14 cellular contexts compared by ENCODE assay signal in genomic region chr21:42746240-42746592, GRCh38.
A peak's percentile ranks its signal among the peaks of the same experiment; 100 is the strongest.
DNase-seq lines count a peak whose midpoint lies in the region; ATAC-seq and TF ChIP-seq lines count a peak whose summit lies in the region.
"Had no signal": no experiment of that assay in that cellular context is flagged by ENCODE, and none has a peak within 500 bp of the region (broad histone marks: within the 10 kb centered on the region; RNA-seq: fewer than 3 reads in every experiment).

No MANE protein-coding gene starts in this region.

- TF ChIP-seq CTCF in suprapubic skin (IDR thresholded peaks at IDR 0.05) (no peak), GM10266 (IDR thresholded peaks at IDR 0.05; ENCODE audit: control insufficient read depth, insufficient read depth, low read depth, missing control alignments) (no peak)

- H2BK5ac ChIP-seq in neuronal stem cell (ENCODE audit: low read length), result no peak overlapping the region

- no peak overlapping the region for H3K4me2 ChIP-seq in neuronal stem cell (ENCODE audit: insufficient read depth, low read length, poor library complexity, severe bottlenecking)
- H3K4me2 ChIP-seq: neural progenitor cell had no signal

- no peak overlapping the region for H4K91ac ChIP-seq in neuronal stem cell (ENCODE audit: low read depth, low read length, poor library complexity)

- no peak for TF ChIP-seq EP300 in suprapubic skin (IDR thresholded peaks at IDR 0.05)

- no peak overlapping the region for H4K8ac ChIP-seq in neuronal stem cell (ENCODE audit: low read depth, low read length)

- H3K4me1 ChIP-seq in suprapubic skin, result peaks cover 11% of the 10 kb centered on the region
- H3K4me1 ChIP-seq in neuronal stem cell (ENCODE audit: control insufficient read depth in 2 of 2, insufficient read depth in 1 of 2, low read depth in 1 of 2, low read length in 2 of 2), result peaks cover 14 to 18% of the 10 kb centered on the region in 2 donors

- intact Hi-C loops in activated T-helper 1 cell treated with anti-CD3 and anti-CD28 coated beads, Interleukin-12 subunit alpha, Interleukin-12 subunit beta, Interleukin-2, Interleukin-4 antibody, amounts not matched to agents 30 ng/mL and 10 ng/mL and 1 ng/mL, durations not matched to agents 14 hours and 24 hours and 36 hours (cut with micrococcal nuclease), result loop anchor here (5.0 kb wide), 1 partner anchor 71 kb away; no protein-coding TSS in a partner anchor

- no peak overlapping the region for H3K18ac ChIP-seq in neuronal stem cell (ENCODE audit: low read length)

- H2BK120ac ChIP-seq in neuronal stem cell (ENCODE audit: low read depth, low read length), result no peak overlapping the region

- H3K27ac ChIP-seq in suprapubic skin, result peak overlapping the region; percentile 38
- H3K27ac ChIP-seq in neuronal stem cell (replicated peaks; ENCODE audit: low read length), result no peak overlapping the region
- H3K27ac ChIP-seq: neural progenitor cell, SK-N-MC had no signal

- H3K4me3 ChIP-seq in suprapubic skin (no peak overlapping the region), neuronal stem cell (ENCODE audit: low read length in 2 of 2) (no peak overlapping the region)
- H3K4me3 ChIP-seq: K562, neural progenitor cell, SK-N-MC had no signal

- H3K4me3 Mint-ChIP-seq in activated T-cell treated with anti-CD3 and anti-CD28 coated beads, Interleukin-2, amount 50 U/mL, for 4 hours, result peak overlapping the region; percentile 67
- peak overlapping the region; percentile 39 for H3K4me3 Mint-ChIP-seq in activated T-helper 1 cell treated with anti-CD3 and anti-CD28 coated beads, Interleukin-12 subunit alpha, Interleukin-12 subunit beta, Interleukin-2, Interleukin-4 antibody, amounts not matched to agents 30 ng/mL and 10 ng/mL and 1 ng/mL, durations not matched to agents 14 hours and 24 hours and 36 hours
- peak overlapping the region; percentile 67 for H3K4me3 Mint-ChIP-seq in memory B cell
- H3K4me3 Mint-ChIP-seq: neural progenitor cell had no signal

- no peaks in the 10 kb centered on the region for H3K27me3 ChIP-seq in suprapubic skin
- no peaks in the 10 kb centered on the region for H3K27me3 ChIP-seq in neuronal stem cell (ENCODE audit: control insufficient read depth in 3 of 3, insufficient read depth in 3 of 3, low read depth in 1 of 3, low read length in 3 of 3)
- H3K27me3 ChIP-seq: neural progenitor cell had no signal

- no peak for ATAC-seq in activated T-cell treated with anti-CD3 and anti-CD28 coated beads, Interleukin-2, amount 50 U/mL, for 4 hours
- ATAC-seq in memory B cell (ENCODE audit: low read depth) (no peak), HG02759 (IDR thresholded peaks at IDR 0.05; ENCODE audit: unreplicated experiment) (no peak)
- ATAC-seq: HCT116, K562 had no signal

- H2AFZ ChIP-seq in neuronal stem cell (ENCODE audit: low read length), result no peak overlapping the region
- H2AFZ ChIP-seq: neural progenitor cell had no signal

- H3K36me3 ChIP-seq in suprapubic skin, result no peaks in the 10 kb centered on the region
- peaks cover 7 to 34% of the 10 kb centered on the region in 2 donors for H3K36me3 ChIP-seq in neuronal stem cell (replicated peaks in 1 of 2; ENCODE audit: control insufficient read depth in 2 of 2, insufficient read depth in 2 of 2, low read length in 2 of 2)
- H3K36me3 ChIP-seq: neural progenitor cell had no signal

- no peaks in the 10 kb centered on the region for H3K27me3 Mint-ChIP-seq in activated T-cell treated with anti-CD3 and anti-CD28 coated beads, Interleukin-2, amount 50 U/mL, for 4 hours (ENCODE audit: low read depth)
- H3K27me3 Mint-ChIP-seq in activated T-helper 1 cell treated with anti-CD3 and anti-CD28 coated beads, Interleukin-12 subunit alpha, Interleukin-12 subunit beta, Interleukin-2, Interleukin-4 antibody, amounts not matched to agents 30 ng/mL and 10 ng/mL and 1 ng/mL, durations not matched to agents 14 hours and 24 hours and 36 hours (ENCODE audit: insufficient read depth), result peaks cover 2% of the 10 kb centered on the region
- peaks cover 11% of the 10 kb centered on the region for H3K27me3 Mint-ChIP-seq in memory B cell

- H3K36me3 Mint-ChIP-seq in activated T-cell treated with anti-CD3 and anti-CD28 coated beads, Interleukin-2, amount 50 U/mL, for 4 hours (ENCODE audit: insufficient read depth), result peaks cover 4% of the 10 kb centered on the region
- no peaks in the 10 kb centered on the region for H3K36me3 Mint-ChIP-seq in activated T-helper 1 cell treated with anti-CD3 and anti-CD28 coated beads, Interleukin-12 subunit alpha, Interleukin-12 subunit beta, Interleukin-2, Interleukin-4 antibody, amounts not matched to agents 30 ng/mL and 10 ng/mL and 1 ng/mL, durations not matched to agents 14 hours and 24 hours and 36 hours (ENCODE audit: low read depth)
- no peaks in the 10 kb centered on the region for H3K36me3 Mint-ChIP-seq in memory B cell

- no peak overlapping the region for H3K14ac ChIP-seq in neuronal stem cell (ENCODE audit: low read length)

- 72% methylated on average over 7 of the region's 7 CpGs for WGBS in suprapubic skin
- WGBS in neuronal stem cell (ENCODE audit: extremely low coverage in 2 of 2, insufficient read length in 2 of 2, insufficient replicate concordance in 1 of 2), 2 donors, result no CpG with 5 or more reads among the region's 7 CpGs

- DNase-seq in activated T-cell treated with anti-CD3 and anti-CD28 coated beads, Interleukin-2, amount 50 U/mL, for 4 hours, result no peak
- no peak for DNase-seq in activated T-cell treated with anti-CD3 and anti-CD28 coated beads, Interleukin-2, amount 50 U/mL, for 48 hours
- no peak for DNase-seq in activated T-helper 1 cell treated with anti-CD3 and anti-CD28 coated beads, Interleukin-12 subunit alpha, Interleukin-12 subunit beta, Interleukin-2, Interleukin-4 antibody, amounts not matched to agents 30 ng/mL and 10 ng/mL and 1 ng/mL, durations not matched to agents 14 hours and 24 hours and 36 hours (ENCODE audit: low spot score)
- DNase-seq in memory B cell (ENCODE audit: low spot score in 2 of 2) (no peak), suprapubic skin (ENCODE audit: low spot score in 2 of 2) (no peak), neuronal stem cell (ENCODE audit: low spot score) (no peak), GM10266 (ENCODE audit: extremely low spot score) (no peak)
- DNase-seq: islet precursor cell, NCI-H187 treated with DMSO at 0.1 percent for 48 hours had no signal

- H3K9ac ChIP-seq in neuronal stem cell (ENCODE audit: low read depth, low read length, poor library complexity), result no peak overlapping the region
- H3K9ac ChIP-seq: neural progenitor cell had no signal

- H3K9me3 Mint-ChIP-seq in activated T-cell treated with anti-CD3 and anti-CD28 coated beads, Interleukin-2, amount 50 U/mL, for 4 hours, result no peaks in the 10 kb centered on the region
- H3K9me3 Mint-ChIP-seq in activated T-helper 1 cell treated with anti-CD3 and anti-CD28 coated beads, Interleukin-12 subunit alpha, Interleukin-12 subunit beta, Interleukin-2, Interleukin-4 antibody, amounts not matched to agents 30 ng/mL and 10 ng/mL and 1 ng/mL, durations not matched to agents 14 hours and 24 hours and 36 hours, result no peaks in the 10 kb centered on the region
- H3K9me3 Mint-ChIP-seq in memory B cell, result no peaks in the 10 kb centered on the region
- H3K9me3 Mint-ChIP-seq: neural progenitor cell had no signal

- H2BK12ac ChIP-seq in neuronal stem cell (ENCODE audit: low read length), result no peak overlapping the region

- TF ChIP-seq POLR2A in suprapubic skin (IDR thresholded peaks at IDR 0.05), result no peak

- H2AK5ac ChIP-seq in neuronal stem cell (ENCODE audit: low read depth, low read length), result no peak overlapping the region

- peaks cover 27% of the 10 kb centered on the region for H3K4me1 Mint-ChIP-seq in activated T-cell treated with anti-CD3 and anti-CD28 coated beads, Interleukin-2, amount 50 U/mL, for 4 hours (ENCODE audit: low read depth)
- H3K4me1 Mint-ChIP-seq in activated T-helper 1 cell treated with anti-CD3 and anti-CD28 coated beads, Interleukin-12 subunit alpha, Interleukin-12 subunit beta, Interleukin-2, Interleukin-4 antibody, amounts not matched to agents 30 ng/mL and 10 ng/mL and 1 ng/mL, durations not matched to agents 14 hours and 24 hours and 36 hours (ENCODE audit: low read depth), result peaks cover 23% of the 10 kb centered on the region
- H3K4me1 Mint-ChIP-seq in memory B cell, result peaks cover 9% of the 10 kb centered on the region

- H3K4ac ChIP-seq in neuronal stem cell (ENCODE audit: low read length), result no peak overlapping the region

- H3K9me3 ChIP-seq in suprapubic skin (no peaks in the 10 kb centered on the region), neuronal stem cell (replicated peaks in 1 of 2; ENCODE audit: control insufficient read depth in 2 of 2, insufficient read depth in 1 of 2, low read depth in 1 of 2, low read length in 2 of 2) (no peaks in the 10 kb centered on the region)

- no peak overlapping the region for H2BK15ac ChIP-seq in neuronal stem cell (ENCODE audit: low read length)

- H3K27ac Mint-ChIP-seq in activated T-helper 1 cell treated with anti-CD3 and anti-CD28 coated beads, Interleukin-12 subunit alpha, Interleukin-12 subunit beta, Interleukin-2, Interleukin-4 antibody, amounts not matched to agents 30 ng/mL and 10 ng/mL and 1 ng/mL, durations not matched to agents 14 hours and 24 hours and 36 hours, result peak overlapping the region; percentile 91
- no peak overlapping the region for H3K27ac Mint-ChIP-seq in memory B cell

- H3K79me1 ChIP-seq in neuronal stem cell (ENCODE audit: low read depth, low read length), result no peaks in the 10 kb centered on the region

- no peak overlapping the region for H3K23ac ChIP-seq in neuronal stem cell (ENCODE audit: low read depth, low read length, poor library complexity)
